17 cellular contexts compared by ENCODE assay signal in genomic region chr11:134942633-134943032, GRCh38.
"Had no signal": no experiment of that assay in that cellular context is flagged by ENCODE, and none has a peak within 500 bp of the region (broad histone marks: within the 10 kb centered on the region; RNA-seq: fewer than 3 reads in every experiment).

No MANE protein-coding gene starts in this region.

- H3K36me3 ChIP-seq: sigmoid colon, thoracic aorta, upper lobe of left lung, WERI-Rb-1 had no signal

- H3K27me3 ChIP-seq: upper lobe of left lung had no signal

- H3K4me3 Mint-ChIP-seq: activated T-helper 17 cell treated with anti-CD3 and anti-CD28 coated beads, Interleukin-2, amount 50 U/mL, for 72 hours; natural killer cell treated with Interleukin-12 subunit alpha and Interleukin-12 subunit beta and Interleukin-15 and Interleukin-18, amount 100 ng/mL, for 72 hours had no signal

- H3K27ac ChIP-seq: epithelial cell of prostate, sigmoid colon, thoracic aorta, upper lobe of left lung, WERI-Rb-1 had no signal

- DNase-seq: activated CD4-positive, alpha-beta T cell treated with anti-CD3 and anti-CD28 coated beads, Interleukin-2, amount 50 U/mL, for 1 hour; activated CD4-positive, CD25-positive, alpha-beta regulatory T cell treated with anti-CD3 and anti-CD28 coated beads, Interleukin-2, amount 50 U/mL, for 72 hours; activated T-cell treated with anti-CD3 and anti-CD28 coated beads, Interleukin-2, amount 50 U/mL, for 1 hour; cerebellar nuclear complex; cortex of kidney; sigmoid colon; stimulated activated CD4-positive, alpha-beta T cell treated with anti-CD3 and anti-CD28 coated beads, Interleukin-2, amount 100 ng/mL, for 48 hours; stimulated activated naive CD4-positive, alpha-beta T cell; T-helper 1 cell had no signal

- H3K9me3 Mint-ChIP-seq: activated naive CD4-positive, alpha-beta T cell treated with anti-CD3 and anti-CD28 coated beads, Interleukin-2, amount 50 U/mL, for 72 hours; activated T-helper 17 cell treated with anti-CD3 and anti-CD28 coated beads, Interleukin-2, amount 50 U/mL, for 72 hours; natural killer cell treated with Interleukin-12 subunit alpha and Interleukin-12 subunit beta and Interleukin-15 and Interleukin-18, amount 100 ng/mL, for 72 hours had no signal

- H3K4me3 ChIP-seq: sigmoid colon, smooth muscle cell, thoracic aorta, upper lobe of left lung had no signal

- H3K36me3 Mint-ChIP-seq: activated naive CD4-positive, alpha-beta T cell treated with anti-CD3 and anti-CD28 coated beads, Interleukin-2, amount 50 U/mL, for 72 hours; natural killer cell treated with Interleukin-12 subunit alpha and Interleukin-12 subunit beta and Interleukin-15 and Interleukin-18, amount 100 ng/mL, for 72 hours had no signal

- H3K4me1 ChIP-seq: sigmoid colon, upper lobe of left lung had no signal

- H3K9me3 ChIP-seq: sigmoid colon, thoracic aorta, upper lobe of left lung had no signal

- H3K4me1 Mint-ChIP-seq: activated T-helper 17 cell treated with anti-CD3 and anti-CD28 coated beads, Interleukin-2, amount 50 U/mL, for 72 hours had no signal

- H3K27ac Mint-ChIP-seq: activated naive CD4-positive, alpha-beta T cell treated with anti-CD3 and anti-CD28 coated beads, Interleukin-2, amount 50 U/mL, for 72 hours; activated T-helper 17 cell treated with anti-CD3 and anti-CD28 coated beads, Interleukin-2, amount 50 U/mL, for 72 hours; natural killer cell treated with Interleukin-12 subunit alpha and Interleukin-12 subunit beta and Interleukin-15 and Interleukin-18, amount 100 ng/mL, for 72 hours had no signal

- ATAC-seq: activated naive CD4-positive, alpha-beta T cell treated with anti-CD3 and anti-CD28 coated beads, Interleukin-2, amount 50 U/mL, for 72 hours; activated T-helper 17 cell treated with anti-CD3 and anti-CD28 coated beads, Interleukin-2, amount 50 U/mL, for 72 hours; natural killer cell treated with Interleukin-12 subunit alpha and Interleukin-12 subunit beta and Interleukin-15 and Interleukin-18, amount 100 ng/mL, for 72 hours had no signal
